ENCODE assay signal across 19 cellular contexts in the genomic region with DNA sequence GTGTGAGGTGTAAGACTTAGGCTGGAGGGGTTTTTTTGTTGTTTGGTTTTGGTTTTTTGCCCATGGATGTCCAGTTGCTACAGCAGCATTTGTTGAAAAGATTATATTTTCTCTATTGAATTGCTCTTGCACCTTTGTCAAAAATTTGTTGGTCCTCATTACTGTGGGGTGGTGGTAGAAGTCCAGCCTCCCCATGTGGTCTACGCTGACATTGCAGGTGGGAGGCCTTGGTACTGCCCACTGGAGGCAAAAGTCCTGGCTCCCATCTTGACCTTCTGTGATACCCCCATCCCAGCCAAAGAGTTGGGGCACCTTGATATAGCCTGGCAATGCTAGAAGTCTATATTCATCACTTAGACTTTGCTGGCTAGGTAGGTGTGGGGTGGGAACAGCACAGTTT. TPM values are rescaled to one million over a fixed set of nuclear protein-coding genes. Genes with fewer than 3 reads are reported as not detected.
A peak's percentile ranks its signal among the peaks of the same experiment; 100 is the strongest.
DNase-seq lines count a peak whose midpoint lies in the region; ATAC-seq, FAIRE-seq and TF ChIP-seq lines count a peak whose summit lies in the region.
"Had no signal": no experiment of that assay in that cellular context is flagged by ENCODE, and none has a peak within 500 bp of the region (broad histone marks: within the 10 kb centered on the region; RNA-seq: fewer than 3 reads in every experiment).

No MANE protein-coding gene starts in this region.

- H3K9me3 ChIP-seq in heart left ventricle (peaks cover 0 to 3% (median 0%) of the 10 kb centered on the region in 12 donors), pancreas (peaks cover 0 to 3% (median 0%) of the 10 kb centered on the region in 4 donors)
- H3K9me3 ChIP-seq: SK-N-SH had no signal

- no peaks in the 10 kb centered on the region for H3K9me2 ChIP-seq in GM23338 (ENCODE audit: insufficient read depth)
- H3K9me2 ChIP-seq: SK-N-SH had no signal

- H3K27ac Mint-ChIP-seq in GM23338: no peak overlapping the region
- H3K27ac Mint-ChIP-seq: activated CD8-positive, alpha-beta T cell treated with anti-CD3 and anti-CD28 coated beads for 36 hours; memory B cell; nephron progenitor cell had no signal

- peaks cover 17% of the 10 kb centered on the region for H3K27me3 Mint-ChIP-seq in GM23338 (ENCODE audit: insufficient read depth, low read depth, poor library complexity)

- H3K79me2 ChIP-seq in GM23338 (replicated peaks; ENCODE audit: insufficient read depth): no peaks in the 10 kb centered on the region

- H3K27ac ChIP-seq in 22Rv1 (no peak overlapping the region), GM23338 (ENCODE audit: low read depth) (no peak overlapping the region), heart left ventricle (no peak overlapping the region), pancreas (no peak overlapping the region)

- H3K27me3 ChIP-seq in GM23338 (ENCODE audit: insufficient read depth) (peaks cover 29% of the 10 kb centered on the region), heart left ventricle (peaks cover 0 to 8% (median 0%) of the 10 kb centered on the region in 9 donors), pancreas (no peaks in the 10 kb centered on the region)

- no peaks in the 10 kb centered on the region for H3K36me3 Mint-ChIP-seq in GM23338 (ENCODE audit: low read depth)
- H3K36me3 Mint-ChIP-seq: memory B cell had no signal

- DNase-seq in GM23338 (ENCODE audit: low spot score) (peak; percentile 52), heart left ventricle (no peak), pancreas (no peak), NCI-H2107 treated with DMSO at 0.1 percent for 48 hours (lab: John Stamatoyannopoulos, UW; ENCODE audit: unreplicated experiment) (no peak), SW480 (ENCODE audit: low spot score) (no peak), retina (no peak)
- DNase-seq: activated CD8-positive, alpha-beta T cell treated with anti-CD3 and anti-CD28 coated beads for 36 hours; CD8-positive, alpha-beta memory T cell; cerebellar nuclear complex; EL; NCI-H1436 treated with DMSO at 0.1 percent for 48 hours; NCI-H446; nephron progenitor cell; SK-N-SH; stimulated activated CD4-positive, alpha-beta T cell treated with anti-CD3 and anti-CD28 coated beads, Interleukin-4, amount 100 ng/mL, for 24 hours; trophoblast cell had no signal

- H3K4me1 Mint-ChIP-seq in GM23338: no peaks in the 10 kb centered on the region
- H3K4me1 Mint-ChIP-seq: memory B cell, nephron progenitor cell had no signal

- no peak overlapping the region for H2AFZ ChIP-seq in GM23338

- peak; percentile 27; the same call in 1 of the 2 replicates for TF ChIP-seq CTCF in 22Rv1 (IDR thresholded peaks at IDR 0.05)
- peak; percentile 53 to 72 for TF ChIP-seq CTCF in GM23338 (conservative IDR thresholded peaks at IDR 0.05; ENCODE audit: low read depth in 2 of 2)
- peak; percentile 15; the same call in 1 of the 2 replicates for TF ChIP-seq CTCF in WI38 (IDR thresholded peaks at IDR 0.05; ENCODE audit: low read depth, low read length)
- peak; percentile 10 to 55 (median 48) for TF ChIP-seq CTCF in heart left ventricle (IDR thresholded peaks at IDR 0.05)
- no peak for TF ChIP-seq CTCF in pancreas (IDR thresholded peaks at IDR 0.05)

- H3K9me3 Mint-ChIP-seq in GM23338: no peaks in the 10 kb centered on the region

- no peak overlapping the region for H3K4me3 Mint-ChIP-seq in GM23338
- H3K4me3 Mint-ChIP-seq: activated CD8-positive, alpha-beta T cell treated with anti-CD3 and anti-CD28 coated beads for 36 hours; CD8-positive, alpha-beta memory T cell; memory B cell; nephron progenitor cell had no signal

- H3K4me3 ChIP-seq in GM23338 (no peak overlapping the region), WI38 (ENCODE audit: low read depth, low read length) (no peak overlapping the region), heart left ventricle (no peak overlapping the region), pancreas (no peak overlapping the region)

- ATAC-seq in GM23338 (peak; percentile 77), heart left ventricle (peak in 3 of 4 donors; percentile 55 to 71 (median 63)), pancreas (no peak)
- ATAC-seq: activated CD8-positive, alpha-beta T cell treated with anti-CD3 and anti-CD28 coated beads for 36 hours had no signal

- intact Hi-C loops in heart left ventricle (cut with DNase I) (loop anchor here in 4 of 10 donors (2.0 to 10.0 kb wide), 4 partner anchors 78 to 236 kb away; a partner anchor contains a TSS), pancreas (cut with DNase I) (no loop called here)

- H4K20me1 ChIP-seq in GM23338 (replicated peaks; ENCODE audit: insufficient read depth): no peaks in the 10 kb centered on the region

- H3K36me3 ChIP-seq in GM23338 (ENCODE audit: insufficient read depth) (no peaks in the 10 kb centered on the region), heart left ventricle (no peaks in the 10 kb centered on the region), pancreas (no peaks in the 10 kb centered on the region)

- no peaks in the 10 kb centered on the region for H3F3A ChIP-seq in GM23338 (replicated peaks; ENCODE audit: low read depth)

- no peak for FAIRE-seq in pancreas (lab: Jason Lieb, UNC)

- no peak overlapping the region for H3K4me2 ChIP-seq in GM23338
- H3K4me2 ChIP-seq: SK-N-SH had no signal

- H3K4me1 ChIP-seq in GM23338 (ENCODE audit: insufficient read depth): no peaks in the 10 kb centered on the region
- H3K4me1 ChIP-seq in heart left ventricle: peaks cover 0 to 5% (median 2%) of the 10 kb centered on the region in 12 donors
- H3K4me1 ChIP-seq in pancreas: no peaks in the 10 kb centered on the region

- WGBS in heart left ventricle, 4 donors: 76 to 92% (median 83%) methylated on average over 1 of the region's 1 CpG
- 85 to 100% methylated on average over 1 of the region's 1 CpG for WGBS in pancreas, 2 donors

- no peak for TF ChIP-seq POLR2A in heart left ventricle (IDR thresholded peaks at IDR 0.05)

TF ChIP-seq in GM23338, 12 proteins besides CTCF, POLR2A, EP300 and RAD21 (continues in another document):
- TF ChIP-seq, protein P1, sequence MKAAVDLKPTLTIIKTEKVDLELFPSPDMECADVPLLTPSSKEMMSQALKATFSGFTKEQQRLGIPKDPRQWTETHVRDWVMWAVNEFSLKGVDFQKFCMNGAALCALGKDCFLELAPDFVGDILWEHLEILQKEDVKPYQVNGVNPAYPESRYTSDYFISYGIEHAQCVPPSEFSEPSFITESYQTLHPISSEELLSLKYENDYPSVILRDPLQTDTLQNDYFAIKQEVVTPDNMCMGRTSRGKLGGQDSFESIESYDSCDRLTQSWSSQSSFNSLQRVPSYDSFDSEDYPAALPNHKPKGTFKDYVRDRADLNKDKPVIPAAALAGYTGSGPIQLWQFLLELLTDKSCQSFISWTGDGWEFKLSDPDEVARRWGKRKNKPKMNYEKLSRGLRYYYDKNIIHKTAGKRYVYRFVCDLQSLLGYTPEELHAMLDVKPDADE (IDR thresholded peaks at IDR 0.05): no peak

RNA-seq across cellular contexts. Expression of a gene that starts 5.4 kb away (rescaled TPM):
- 2.9 and 3.9 TPM in 2 replicates for total RNA-seq in GM23338 (2014; rRNA removed; shearing (Covaris generic))
- 1.2 and 1.4 TPM in 2 replicates for polyA plus RNA-seq in GM23338 (2016; fragmentation: Nextera tagmentation; extraction: Ambion mirVana)
- total RNA-seq in heart left ventricle: 10 to 100 TPM; 12.4 to 57.2 (median 44.6) TPM
- 10 to 100 TPM; 15.4 to 23.5 TPM for polyA plus RNA-seq in heart left ventricle
- total RNA-seq in pancreas: 1 to 10 TPM; 1.8 to 9.2 (median 5.4) TPM
- polyA plus RNA-seq in pancreas: 1 to 10 TPM; 1.6 to 3.1 TPM

Comparison
In these comparisons a context has a peak if more than half of its experiments do, and no peak if none do; other contexts are left out.
1. CTCF ChIP-seq: peak in 22Rv1 (single experiment), GM23338 (2 of 2), WI38 (single experiment) and heart left ventricle (12 of 12); none in pancreas (0 of 4).
2. ATAC-seq: peak in GM23338 (single experiment) and heart left ventricle (3 of 4); none in pancreas (0 of 4).